Comparison of ENCODE assay signal across 16 cellular contexts in the genomic region with DNA sequence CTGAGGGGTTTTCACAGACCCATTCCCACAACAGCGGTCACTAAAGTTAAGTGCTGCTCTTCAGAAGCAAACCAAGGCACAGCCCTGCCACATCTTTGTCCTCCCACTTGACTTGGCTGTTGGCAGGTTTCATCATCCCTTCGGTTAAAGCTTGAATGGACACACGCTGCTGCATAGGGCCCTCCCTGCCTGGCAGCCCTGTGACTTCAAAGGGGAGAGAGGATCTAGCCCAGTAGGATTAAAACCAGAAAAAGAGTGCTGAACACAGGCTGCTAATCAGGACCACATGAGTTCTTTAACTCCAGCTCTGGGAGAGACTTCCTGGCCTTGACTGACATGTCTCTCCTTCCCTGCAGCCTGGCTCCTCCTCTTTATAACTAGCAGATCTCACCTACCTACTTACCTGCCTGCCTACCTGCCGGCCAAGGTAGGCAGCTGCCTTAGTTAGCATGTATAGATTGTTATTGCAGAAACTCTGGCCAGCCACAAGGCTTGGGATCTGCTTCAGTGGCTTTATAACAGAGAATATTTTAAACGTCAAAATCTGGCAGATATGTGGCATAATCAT. TPM values are rescaled to one million over a fixed set of nuclear protein-coding genes. Genes with fewer than 3 reads are reported as not detected.
DNase-seq lines count a peak whose midpoint lies in the region; ATAC-seq and TF ChIP-seq lines count a peak whose summit lies in the region.
"Had no signal": no experiment of that assay in that cellular context is flagged by ENCODE, and none has a peak within 500 bp of the region (broad histone marks: within the 10 kb centered on the region; RNA-seq: fewer than 3 reads in every experiment).

No MANE protein-coding gene starts in this region.

- peak; percentile 1 for DNase-seq in DMS53 treated with DMSO at 0.1 percent for 48 hours (lab: John Stamatoyannopoulos, UW; ENCODE audit: unreplicated experiment)
- no peak for DNase-seq in mammary epithelial cell
- DNase-seq in left lung, result no peak
- DNase-seq in SHP77 treated with DMSO at 0.1 percent for 48 hours (lab: John Stamatoyannopoulos, UW), result no peak
- DNase-seq in glutamatergic neuron, result no peak
- no peak for DNase-seq in glomerular visceral epithelial cell (ENCODE audit: extremely low spot score)
- DNase-seq: activated CD4-positive, alpha-beta T cell treated with anti-CD3 and anti-CD28 coated beads for 48 hours; activated T-cell treated with anti-CD3 and anti-CD28 coated beads, Interleukin-2, amount 50 U/mL, for 72 hours; left ventricle myocardium inferior; NCI-H1105; nephron progenitor cell had no signal

- no peak overlapping the region for H3K27ac ChIP-seq in mammary epithelial cell (ENCODE audit: insufficient read depth, low read depth, low read length)
- peak overlapping the region in 1 of 2 donors; percentile 42 for H3K27ac ChIP-seq in left lung
- H3K27ac ChIP-seq: left ventricle myocardium inferior, skin epidermis had no signal

- WGBS in mammary epithelial cell (ENCODE audit: low coverage, missing lambda C conversion rate), result 57% methylated on average over 5 of the region's 5 CpGs

- peaks cover 55% of the 10 kb centered on the region for H3K36me3 ChIP-seq in Loucy (ENCODE audit: insufficient read depth, low read length)
- H3K36me3 ChIP-seq in mammary epithelial cell (ENCODE audit: insufficient read depth, low read length), result no peaks in the 10 kb centered on the region
- no peaks in the 10 kb centered on the region for H3K36me3 ChIP-seq in left lung
- H3K36me3 ChIP-seq: left ventricle myocardium inferior had no signal

- no peaks in the 10 kb centered on the region for H3K9me2 ChIP-seq in Loucy (replicated peaks; ENCODE audit: low read depth, low read length)

- H3K27me3 Mint-ChIP-seq in glutamatergic neuron (ENCODE audit: unreplicated experiment), result peaks cover 4% of the 10 kb centered on the region

- no TSS peak for BruUV-seq in mammary epithelial cell (replicated peaks; lab: Mats Ljungman, UMichigan)

- H3K4me3 Mint-ChIP-seq in glutamatergic neuron (ENCODE audit: unreplicated experiment), result no peak overlapping the region
- H3K4me3 Mint-ChIP-seq: activated T-cell treated with anti-CD3 and anti-CD28 coated beads, Interleukin-2, amount 50 U/mL, for 72 hours; nephron progenitor cell had no signal

- peaks cover 5% of the 10 kb centered on the region for H3K36me3 Mint-ChIP-seq in glutamatergic neuron (ENCODE audit: unreplicated experiment)

- H3K4me3 ChIP-seq in Loucy (ENCODE audit: low read length, poor library complexity, severe bottlenecking) (peak overlapping the region; percentile 15), mammary epithelial cell (replicated peaks in 1 of 3; ENCODE audit: insufficient read depth in 1 of 3, low read depth in 2 of 3, low read length in 3 of 3) (no peak overlapping the region), left lung (no peak overlapping the region)
- H3K4me3 ChIP-seq: left ventricle myocardium inferior, skin epidermis had no signal

- no peaks in the 10 kb centered on the region; the same call in 1 of the 2 replicates for H3F3A ChIP-seq in Loucy (ENCODE audit: low read depth)

- H2AFZ ChIP-seq in Loucy (ENCODE audit: low read length), result no peak overlapping the region
- H2AFZ ChIP-seq in mammary epithelial cell (ENCODE audit: low read depth, low read length), result peak overlapping the region; percentile 60

- H3K4me1 ChIP-seq in Loucy (ENCODE audit: insufficient read depth, low read length, poor library complexity, severe bottlenecking), result peaks cover 29% of the 10 kb centered on the region
- H3K4me1 ChIP-seq in mammary epithelial cell (ENCODE audit: insufficient read depth, low read length), result no peaks in the 10 kb centered on the region
- peaks cover 0 to 19% of the 10 kb centered on the region in 2 donors for H3K4me1 ChIP-seq in left lung

- intact Hi-C loops in mammary epithelial cell (cut with micrococcal nuclease), result no loop called here
- intact Hi-C loops in left lung (cut with DNase I), result no loop called here

- CTCF ChIA-PET in mammary epithelial cell (lab: Charles Lee; ENCODE audit: low non-redundant PET), result no interaction called here

- H4K20me1 ChIP-seq in Loucy (ENCODE audit: insufficient read depth, low read length, poor library complexity, severe bottlenecking) (peaks cover 96% of the 10 kb centered on the region), mammary epithelial cell (ENCODE audit: insufficient read depth, low read length) (no peaks in the 10 kb centered on the region)

- H3K9ac ChIP-seq in Loucy (ENCODE audit: low read depth, low read length, poor library complexity, severe bottlenecking) (peak overlapping the region; percentile 48), mammary epithelial cell (ENCODE audit: insufficient read depth, low read length) (no peak overlapping the region)

- H3K9me3 ChIP-seq in Loucy (ENCODE audit: insufficient read depth, low read depth, low read length), result no peaks in the 10 kb centered on the region
- no peaks in the 10 kb centered on the region for H3K9me3 ChIP-seq in mammary epithelial cell (replicated peaks; ENCODE audit: insufficient read depth, low read length)
- H3K9me3 ChIP-seq in left lung, result no peaks in the 10 kb centered on the region
- H3K9me3 ChIP-seq: left ventricle myocardium inferior had no signal

- H3K27me3 ChIP-seq in Loucy (ENCODE audit: insufficient read depth, low read length, poor library complexity, severe bottlenecking) (no peaks in the 10 kb centered on the region), mammary epithelial cell (ENCODE audit: insufficient read depth, low read length) (no peaks in the 10 kb centered on the region), left lung (no peaks in the 10 kb centered on the region)

- no peaks in the 10 kb centered on the region for H3K4me1 Mint-ChIP-seq in glutamatergic neuron (ENCODE audit: low read depth, unreplicated experiment)

- in situ Hi-C loops in mammary epithelial cell (cut with MboI; ENCODE audit: low sequenced_read_pairs in 2 of 2), result no loop called here

- ATAC-seq in left lung (peak; percentile 21), GM21447 (IDR thresholded peaks at IDR 0.05; ENCODE audit: unreplicated experiment) (no peak)
- ATAC-seq: activated T-cell treated with anti-CD3 and anti-CD28 coated beads, Interleukin-2, amount 50 U/mL, for 72 hours; HCT116 had no signal

- no peak for TF ChIP-seq CTCF in Loucy (conservative IDR thresholded peaks at IDR 0.05; ENCODE audit: low read length)
- TF ChIP-seq CTCF in mammary epithelial cell (conservative IDR thresholded peaks at IDR 0.05 in 1 of 2, IDR thresholded peaks at IDR 0.05 in 1 of 2; ENCODE audit: extremely low read depth in 1 of 2, insufficient read depth in 1 of 2, low read depth in 1 of 2, low read length in 2 of 2), result no peak
- TF ChIP-seq CTCF in left lung (IDR thresholded peaks at IDR 0.05), result no peak
- TF ChIP-seq CTCF in glutamatergic neuron (IDR thresholded peaks at IDR 0.05; ENCODE audit: partially characterized antibody, unreplicated experiment), result no peak

- peaks cover 99% of the 10 kb centered on the region for H3K79me2 ChIP-seq in Loucy (ENCODE audit: insufficient read depth, low read length)
- H3K79me2 ChIP-seq in mammary epithelial cell (ENCODE audit: insufficient read depth, low read length), result no peaks in the 10 kb centered on the region

- no peak overlapping the region for H3K27ac Mint-ChIP-seq in glutamatergic neuron (ENCODE audit: unreplicated experiment)
- H3K27ac Mint-ChIP-seq: activated T-cell treated with anti-CD3 and anti-CD28 coated beads, Interleukin-2, amount 50 U/mL, for 72 hours; nephron progenitor cell had no signal

- dilution Hi-C loops in mammary epithelial cell (cut with HindIII; ENCODE audit: low sequenced_read_pairs), result no loop called here

- H3K4me2 ChIP-seq in Loucy (ENCODE audit: low read depth, low read length, poor library complexity, severe bottlenecking), result peak overlapping the region; percentile 54
- H3K4me2 ChIP-seq in mammary epithelial cell (ENCODE audit: insufficient read depth, low read depth, low read length), result no peak overlapping the region

- H3K9me3 Mint-ChIP-seq in glutamatergic neuron (ENCODE audit: unreplicated experiment), result no peaks in the 10 kb centered on the region
- H3K9me3 Mint-ChIP-seq: activated T-cell treated with anti-CD3 and anti-CD28 coated beads, Interleukin-2, amount 50 U/mL, for 72 hours; CD14-positive monocyte; nephron progenitor cell had no signal

RNA-seq across cellular contexts. Expression of a gene that starts 49.6 kb away (rescaled TPM):
- total RNA-seq in mammary epithelial cell (under 1 TPM; 0.12 to 0.83 TPM), left lung (10 to 100 TPM; 21.7 to 27.6 TPM), glutamatergic neuron (ENCODE audit: unreplicated experiment) (not detected)
- 0.26 TPM for polyA plus RNA-seq in mammary epithelial cell
- not detected for polyA minus RNA-seq in mammary epithelial cell

Comparison
In these comparisons a context has a peak if more than half of its experiments do, and no peak if none do; other contexts are left out.
1. RNA of a gene that starts 49.6 kb away (total RNA-seq): 21.7 to 27.6 TPM in left lung; 0.12 to 0.83 TPM in mammary epithelial cell and not detected in glutamatergic neuron (single experiment); every median in the first group is over 10 times any median in the second.